Comparison of ENCODE assay signal across 21 cellular contexts in genomic region chr6:104159045-104159618, GRCh38.
"Had no signal": no experiment of that assay in that cellular context is flagged by ENCODE, and none has a peak within 500 bp of the region (broad histone marks: within the 10 kb centered on the region; RNA-seq: fewer than 3 reads in every experiment).

No MANE protein-coding gene starts in this region.

- H3K9me3 ChIP-seq: gastrocnemius medialis, left ventricle myocardium inferior, lower lobe of right lung, ovary, right atrium auricular region, thoracic aorta, transverse colon had no signal

- H3K4me1 ChIP-seq: gastrocnemius medialis, left ventricle myocardium inferior, lower lobe of right lung, neural progenitor cell, right atrium auricular region, stomach, transverse colon had no signal

- H3K27me3 ChIP-seq: gastrocnemius medialis, neural progenitor cell, ovary, right atrium auricular region, stomach, transverse colon had no signal

- H3K36me3 ChIP-seq: gastrocnemius medialis, left ventricle myocardium inferior, lower lobe of right lung, neural progenitor cell, ovary, right atrium auricular region, stomach, thoracic aorta, transverse colon had no signal

- DNase-seq: effector memory CD4-positive, alpha-beta T cell; gastrocnemius medialis; glutamatergic neuron; immature natural killer cell; left ventricle myocardium inferior; lower lobe of right lung; nucleus accumbens; ovary; small intestine; stimulated activated CD4-positive, alpha-beta T cell treated with anti-CD3 and anti-CD28 coated beads, Interleukin-12 subunit alpha, Interleukin-12 subunit beta, amount 100 ng/mL, for 4 hours; stimulated activated naive CD4-positive, alpha-beta T cell; stomach; substantia nigra; transverse colon had no signal

- FAIRE-seq: endometrium, keratinocyte, small intestine had no signal

- H3K9ac ChIP-seq: neural progenitor cell had no signal

- H3K4me3 ChIP-seq: gastrocnemius medialis, left ventricle myocardium inferior, lower lobe of right lung, neural progenitor cell, ovary, right atrium auricular region, stomach, thoracic aorta, transverse colon had no signal

- H3K27ac ChIP-seq: gastrocnemius medialis, left ventricle myocardium inferior, lower lobe of right lung, neural progenitor cell, ovary, right atrium auricular region, stomach, thoracic aorta, transverse colon had no signal

- ATAC-seq: esophagus mucosa; gastrocnemius medialis; lower lobe of right lung; natural killer cell treated with Interleukin-12 subunit alpha and Interleukin-12 subunit beta and Interleukin-15 and Interleukin-18, amount 100 ng/mL, for 72 hours had no signal

- H2AFZ ChIP-seq: neural progenitor cell had no signal

- H3K4me2 ChIP-seq: neural progenitor cell had no signal
